Comparison of ENCODE assay signal across 1 cellular context in genomic region chr2:176001281-176001902, GRCh38.
TF ChIP-seq lines count a peak whose summit lies in the region.

No MANE protein-coding gene starts in this region.

TF ChIP-seq in HepG2, 621 proteins besides CTCF, POLR2A, EP300 and RAD21 (continued from another document and continues in another):
- no peak for TF ChIP-seq HINFP (CRISPR knock-in tag; IDR thresholded peaks at IDR 0.05; ENCODE audit: low read depth)
- TF ChIP-seq ZNF280D (CRISPR knock-in tag; IDR thresholded peaks at IDR 0.05) = peak; percentile 87
- TF ChIP-seq CEBPB (IDR thresholded peaks at IDR 0.05; ENCODE audit: borderline replicate concordance, low read depth, low read length) = 0 out of 2 replicates have a peak, but pooled peaks have one; percentile 21
- no peak for TF ChIP-seq ZNF766 (CRISPR knock-in tag; IDR thresholded peaks at IDR 0.05; ENCODE audit: borderline replicate concordance)
- peak; percentile 54; the same call in 1 of the 2 replicates for TF ChIP-seq ZNF318 (CRISPR knock-in tag; IDR thresholded peaks at IDR 0.05)
- peak; percentile 80; the same call in 1 of the 2 replicates for TF ChIP-seq MEIS1 (CRISPR knock-in tag; IDR thresholded peaks at IDR 0.05; ENCODE audit: borderline replicate concordance)
- no peak for TF ChIP-seq KMT2A (CRISPR knock-in tag; IDR thresholded peaks at IDR 0.05)
- 0 out of 2 replicates have a peak, but pooled peaks have one; percentile 13 for TF ChIP-seq FOXJ3 (CRISPR knock-in tag; IDR thresholded peaks at IDR 0.05; ENCODE audit: borderline replicate concordance)
- peak; percentile 75; the same call in 1 of the 2 replicates for TF ChIP-seq ZNF296 (CRISPR knock-in tag; conservative IDR thresholded peaks at IDR 0.05)
- TF ChIP-seq DRAP1 (CRISPR knock-in tag; IDR thresholded peaks at IDR 0.05) = peak; percentile 75; the same call in 1 of the 2 replicates
- 0 out of 2 replicates have a peak, but pooled peaks have one; percentile 47 for TF ChIP-seq TIGD3 (CRISPR knock-in tag; IDR thresholded peaks at IDR 0.05; ENCODE audit: borderline replicate concordance)
- TF ChIP-seq MAFK (conservative IDR thresholded peaks at IDR 0.05 in 1 of 2, IDR thresholded peaks at IDR 0.05 in 1 of 2; ENCODE audit: low read length in 2 of 2) = peak; percentile 7 to 36; a peak in 2 of 4 replicates
- 0 out of 2 replicates have a peak, but pooled peaks have one; percentile 21 for TF ChIP-seq GLI4 (CRISPR knock-in tag; IDR thresholded peaks at IDR 0.05; ENCODE audit: borderline replicate concordance)
- TF ChIP-seq SOX13 (IDR thresholded peaks at IDR 0.05) = peak; percentile 2; the same call in 1 of the 2 replicates
- TF ChIP-seq SOX13 (CRISPR knock-in tag; conservative IDR thresholded peaks at IDR 0.05 in 1 of 2, IDR thresholded peaks at IDR 0.05 in 1 of 2) = peak in 1 of 2 experiments; percentile 6; a peak in 1 of 4 replicates
- 0 out of 2 replicates have a peak, but pooled peaks have one; percentile 25 for TF ChIP-seq ZNF335 (CRISPR knock-in tag; IDR thresholded peaks at IDR 0.05)
- no peak for TF ChIP-seq ZNF414 (CRISPR knock-in tag; IDR thresholded peaks at IDR 0.05)
- TF ChIP-seq ZFP37 (CRISPR knock-in tag; IDR thresholded peaks at IDR 0.05; ENCODE audit: borderline replicate concordance) = peak; percentile 54; the same call in 1 of the 2 replicates
- no peak for TF ChIP-seq CREB1 (IDR thresholded peaks at IDR 0.05)
- peak; percentile 9; the same call in 1 of the 2 replicates for TF ChIP-seq CREB1 (CRISPR knock-in tag; IDR thresholded peaks at IDR 0.05)
- no peak for TF ChIP-seq TERF1 (CRISPR knock-in tag; IDR thresholded peaks at IDR 0.05)
- no peak; the same call in 1 of the 2 replicates for TF ChIP-seq ZNF564 (CRISPR knock-in tag; IDR thresholded peaks at IDR 0.05)
- TF ChIP-seq ARID5B (CRISPR knock-in tag; IDR thresholded peaks at IDR 0.05) = 0 out of 2 replicates have a peak, but pooled peaks have one; percentile 18
- TF ChIP-seq FIP1L1 (IDR thresholded peaks at IDR 0.05; ENCODE audit: borderline replicate concordance, insufficient read depth, low read depth, low read length) = 0 out of 2 replicates have a peak, but pooled peaks have one; percentile 14
- peak; percentile 68 for TF ChIP-seq SAP130 (CRISPR knock-in tag; IDR thresholded peaks at IDR 0.05; ENCODE audit: low read depth)
- peak; percentile 17; the same call in 1 of the 2 replicates for TF ChIP-seq ZNF138 (CRISPR knock-in tag; IDR thresholded peaks at IDR 0.05; ENCODE audit: low read depth)
- peak; percentile 37 for TF ChIP-seq HNRNPK (IDR thresholded peaks at IDR 0.05; ENCODE audit: low read depth, low read length, poor library complexity, severe bottlenecking)
- TF ChIP-seq ZNF503 (CRISPR knock-in tag; IDR thresholded peaks at IDR 0.05) = 0 out of 2 replicates have a peak, but pooled peaks have one; percentile 13
- no peak for TF ChIP-seq ZNF780A (CRISPR knock-in tag; IDR thresholded peaks at IDR 0.05)
- TF ChIP-seq ZNF30 (CRISPR knock-in tag; IDR thresholded peaks at IDR 0.05) = peak; percentile 69; the same call in 1 of the 2 replicates
- TF ChIP-seq IKZF1 (IDR thresholded peaks at IDR 0.05) = no peak
